8 cellular contexts compared by ENCODE assay signal in the genomic region with DNA sequence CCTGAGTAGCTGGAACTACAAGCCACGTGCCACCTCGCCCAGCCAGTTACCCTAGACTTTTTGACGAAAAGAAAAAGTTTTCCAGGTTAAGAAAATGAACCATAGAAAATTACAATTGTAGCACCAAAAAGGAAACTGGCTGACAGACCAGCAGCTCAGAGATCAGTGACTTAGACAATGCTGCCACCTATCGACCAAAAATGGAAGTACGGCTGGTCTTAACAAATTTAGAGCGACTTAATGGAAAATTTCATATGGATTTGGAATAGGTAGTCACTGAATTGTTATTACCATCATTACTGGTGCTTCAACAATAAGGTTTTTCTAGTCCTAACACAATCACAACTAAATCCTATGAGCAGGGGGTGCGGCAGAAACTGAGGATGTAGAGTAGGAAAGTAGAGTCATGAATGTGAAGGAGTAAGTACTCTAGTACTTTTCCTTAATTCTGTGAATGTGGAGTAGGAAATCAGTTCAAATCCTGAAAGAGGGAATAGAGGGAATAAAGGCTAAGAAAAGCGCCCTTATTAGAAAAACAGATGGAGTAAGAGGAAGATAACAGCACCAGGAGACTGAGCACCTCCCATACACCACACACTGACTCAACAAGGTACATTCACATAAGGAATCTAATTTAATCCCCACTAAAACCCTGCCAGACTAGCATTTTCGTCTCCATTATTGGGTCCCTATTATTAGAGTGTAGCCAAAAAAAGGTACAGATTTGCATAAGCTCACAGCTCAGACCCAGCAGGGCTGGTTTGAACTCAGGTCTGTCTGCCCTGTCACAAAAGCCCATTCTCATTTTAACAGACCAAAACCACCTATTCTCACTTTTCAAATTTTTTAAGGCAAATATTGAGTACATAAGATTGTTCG. TPM values are rescaled to one million over a fixed set of nuclear protein-coding genes. Genes with fewer than 3 reads are reported as not detected.
DNase-seq lines count a peak whose midpoint lies in the region; ATAC-seq, FAIRE-seq and TF ChIP-seq lines count a peak whose summit lies in the region.

No MANE protein-coding gene starts in this region.

- in situ Hi-C loops in HepG2 (cut with HindIII; ENCODE audit: extremely low pct_ligation_motif_present, low pct_unique_long_range_greater_than_20kb) = loop anchor here (5.0 to 25.0 kb wide), 2 partner anchors 191 to 456 kb away; no protein-coding TSS in a partner anchor

- no peak overlapping the region for H2AFZ ChIP-seq in HepG2 (ENCODE audit: low read length)

- DNase-seq in DMS153 (lab: John Stamatoyannopoulos, UW) = peak; percentile 52
- peak; percentile 68 for DNase-seq in HFFc6
- peak; percentile 10 for DNase-seq in NCI-H226
- peak; percentile 67 to 77 for DNase-seq in activated CD4-positive, alpha-beta T cell treated with anti-CD3 and anti-CD28 coated beads for 24 hours (ENCODE audit: low read depth in 2 of 2)
- peak; percentile 78 for DNase-seq in cerebellum (ENCODE audit: low spot score)
- DNase-seq in HepG2 (ENCODE audit: low spot score) = peak; percentile 59
- DNase-seq in stimulated activated CD4-positive, alpha-beta T cell treated with anti-CD3 and anti-CD28 coated beads, TNF-alpha, amount 100 ng/mL, for 1 hour (ENCODE audit: low read depth in 3 of 3, low spot score in 1 of 3) = peak; percentile 29 to 63 (median 60)

- peak; percentile 76; the same call in 1 of the 2 replicates for TF ChIP-seq RAD21 in HepG2 (CRISPR knock-in tag; IDR thresholded peaks at IDR 0.05)

- ATAC-seq in HepG2 (peak; percentile 60; the same call in 2 of the 3 replicates), GM18505 (IDR thresholded peaks at IDR 0.05; ENCODE audit: unreplicated experiment) (no peak)

- no peak overlapping the region for H3K4me3 Mint-ChIP-seq in HFFc6

- peaks cover 21% of the 10 kb centered on the region for H3K4me1 Mint-ChIP-seq in HFFc6 (ENCODE audit: low read depth)

- H3K4me2 ChIP-seq in HepG2 (ENCODE audit: low read depth, low read length) = no peak overlapping the region

- peak; percentile 93 for FAIRE-seq in HepG2 (lab: Jason Lieb, UNC)

- no peak overlapping the region for H3K27ac ChIP-seq in HepG2 (ENCODE audit: extremely low read length, insufficient read depth, low read length)

- TF ChIP-seq EP300 in HepG2 (IDR thresholded peaks at IDR 0.05; ENCODE audit: low read depth in 2 of 2, low read length in 2 of 2) = no peak
- no peak for TF ChIP-seq EP300 in HepG2 (CRISPR knock-in tag; IDR thresholded peaks at IDR 0.05; ENCODE audit: borderline replicate concordance)

- peaks cover 10% of the 10 kb centered on the region for H3K4me1 ChIP-seq in HepG2 (ENCODE audit: insufficient read depth, low read length)

- H3K79me2 ChIP-seq in HepG2 (ENCODE audit: insufficient read depth, low read length) = no peaks in the 10 kb centered on the region

- TF ChIP-seq POLR2A in HepG2 (IDR thresholded peaks at IDR 0.05; ENCODE audit: insufficient read depth in 1 of 2, low read depth in 2 of 2, low read length in 2 of 2) = no peak
- no peak for TF ChIP-seq POLR2A in GM18505 (IDR thresholded peaks at IDR 0.05; ENCODE audit: borderline replicate concordance, extremely low read depth, insufficient read depth, insufficient read length)

- no peaks in the 10 kb centered on the region for H3K36me3 ChIP-seq in HepG2 (replicated peaks in 1 of 2; ENCODE audit: control insufficient read depth in 1 of 2, insufficient read depth in 2 of 2, low read length in 2 of 2)

- no peak overlapping the region for H3K4me3 ChIP-seq in HepG2 (replicated peaks in 1 of 3; ENCODE audit: insufficient read depth in 1 of 3, low read depth in 2 of 3, low read length in 3 of 3)

- no peaks in the 10 kb centered on the region for H4K20me1 ChIP-seq in HepG2 (ENCODE audit: insufficient read depth, low read length)

- POLR2A ChIA-PET in HepG2 (lab: Yijun Ruan, JAX) = no interaction called here

- peaks cover 16% of the 10 kb centered on the region for H3K27me3 Mint-ChIP-seq in HFFc6 (ENCODE audit: insufficient read depth)

- peak; percentile 98 for TF ChIP-seq CTCF in HFFc6 (IDR thresholded peaks at IDR 0.05)
- peak; percentile 82 for TF ChIP-seq CTCF in HepG2 (CRISPR knock-in tag; IDR thresholded peaks at IDR 0.05)

- no peak overlapping the region for H3K27ac Mint-ChIP-seq in HFFc6

- no peak overlapping the region for H3K9ac ChIP-seq in HepG2 (ENCODE audit: insufficient read depth, low read depth, low read length)

- CTCF ChIA-PET in HepG2 (lab: Yijun Ruan, JAX; ENCODE audit: low intra/inter-chr PET ratio, low total read pairs) = interaction anchor here (0.9 to 3.7 kb wide), 5 partner anchors 186 to 225 kb away, joined by 3 to 34 read pairs (median 32); no protein-coding TSS in a partner anchor

- H3K36me3 Mint-ChIP-seq in HFFc6 (ENCODE audit: low read depth) = no peaks in the 10 kb centered on the region

- no TSS peak for BruUV-seq in HepG2 (replicated peaks; lab: Mats Ljungman, UMichigan)

- 0% methylated on average over 10 of the region's 10 CpGs for WGBS in HepG2 (ENCODE audit: low lambda C conversion rate)

- H3K9me3 ChIP-seq in HepG2 (ENCODE audit: low read length) = no peaks in the 10 kb centered on the region

- intact Hi-C loops in HepG2 (cut with micrococcal nuclease; ENCODE audit: unreplicated experiment) = loop anchor here (1.0 to 10.0 kb wide), 5 partner anchors 185 to 478 kb away; no protein-coding TSS in a partner anchor

- no peaks in the 10 kb centered on the region for H3K9me3 Mint-ChIP-seq in HFFc6

- H3K27me3 ChIP-seq in HepG2 (ENCODE audit: control insufficient read depth in 1 of 2, insufficient read depth in 2 of 2, low read length in 2 of 2) = no peaks in the 10 kb centered on the region

TF ChIP-seq in HepG2, 621 proteins besides CTCF, POLR2A, EP300 and RAD21 (continues in another document):
- no peak for TF ChIP-seq NR3C1 (CRISPR knock-in tag; IDR thresholded peaks at IDR 0.05)

RNA-seq across cellular contexts. Expression of a gene that starts 37.9 kb away (rescaled TPM):
- total RNA-seq in HFFc6 (2021; fragmentation: NEBNext Ultra II Directional; extraction: Animal tissue kit (Norgen Biotek cat#: 25700)) = 100 to 1,000 TPM; 183 to 203 (median 196) TPM
- total RNA-seq in cerebellum (112 TPM), HepG2 (2016; rRNA removed; fragmentation: Illumina TruSeq; extraction: Trizol) (34.3 and 59.7 TPM in 2 replicates)
- 11.6 and 14.9 TPM in 2 replicates for total RNA-seq in HepG2 (2016; cell fraction: cytosol; rRNA removed; fragmentation: Illumina TruSeq; extraction: Trizol; ENCODE audit: low read depth)
- total RNA-seq in HepG2 (2016; cell fraction: insoluble cytoplasmic fraction; rRNA removed; fragmentation: Illumina TruSeq; extraction: Trizol) = 39.1 and 57.7 TPM in 2 replicates
- total RNA-seq in HepG2 (2016; cell fraction: membrane; rRNA removed; fragmentation: Illumina TruSeq; extraction: Trizol) = 12.2 and 18.3 TPM in 2 replicates
- 32.4 and 38.4 TPM in 2 replicates for total RNA-seq in HepG2 (2016; cell fraction: nucleus; rRNA removed; fragmentation: Illumina TruSeq; extraction: Trizol)
- 54.7 and 61.2 TPM in 2 replicates for polyA plus RNA-seq in HepG2 (2011; rRNA removed)
- polyA plus RNA-seq in HepG2 (2011; cell fraction: cytosol; rRNA removed) = 57.4 and 63.3 TPM in 2 replicates
- polyA plus RNA-seq in HepG2 (2011; cell fraction: nucleus; rRNA removed) = 31.0 and 32.2 TPM in 2 replicates
- 28.7 and 43.7 TPM in 2 replicates for polyA plus RNA-seq in HepG2 (2012)
- 12.4 and 14.4 TPM in 2 replicates for polyA plus RNA-seq in HepG2 (2016; cell fraction: cytosol; fragmentation: Illumina TruSeq; extraction: Trizol; ENCODE audit: low read depth)
- 29.5 and 43.0 TPM in 2 replicates for polyA plus RNA-seq in HepG2 (2016; cell fraction: insoluble cytoplasmic fraction; fragmentation: Illumina TruSeq; extraction: Trizol; ENCODE audit: low read depth)
- polyA plus RNA-seq in HepG2 (2016; cell fraction: membrane; fragmentation: Illumina TruSeq; extraction: Trizol; ENCODE audit: low read depth) = 12.9 and 15.3 TPM in 2 replicates
- 45.3 and 49.9 TPM in 2 replicates for polyA plus RNA-seq in HepG2 (2016; cell fraction: nucleus; fragmentation: Illumina TruSeq; extraction: Trizol; ENCODE audit: insufficient read depth, low read depth)
- polyA minus RNA-seq in HepG2 (2011; rRNA and poly(A)+ RNA removed; ENCODE audit: low replicate concordance) = 38.9 and 110 TPM in 2 replicates
- polyA minus RNA-seq in HepG2 (2011; cell fraction: cytosol; rRNA and poly(A)+ RNA removed) = 16.2 and 23.4 TPM in 2 replicates
- polyA minus RNA-seq in HepG2 (2011; cell fraction: nucleus; rRNA and poly(A)+ RNA removed) = 25.5 and 28.5 TPM in 2 replicates

RNA-seq across cellular contexts. Expression of a gene that starts 49.4 kb away (rescaled TPM):
- total RNA-seq in HFFc6 (2021; fragmentation: NEBNext Ultra II Directional; extraction: Animal tissue kit (Norgen Biotek cat#: 25700)) = not detected
- total RNA-seq in cerebellum (not detected), HepG2 (2016; rRNA removed; fragmentation: Illumina TruSeq; extraction: Trizol) (not detected in 2 replicates)
- not detected in 2 replicates for total RNA-seq in HepG2 (2016; cell fraction: cytosol; rRNA removed; fragmentation: Illumina TruSeq; extraction: Trizol; ENCODE audit: low read depth)
- not detected in 2 replicates for total RNA-seq in HepG2 (2016; cell fraction: insoluble cytoplasmic fraction; rRNA removed; fragmentation: Illumina TruSeq; extraction: Trizol)
- total RNA-seq in HepG2 (2016; cell fraction: membrane; rRNA removed; fragmentation: Illumina TruSeq; extraction: Trizol) = not detected in 2 replicates
- total RNA-seq in HepG2 (2016; cell fraction: nucleus; rRNA removed; fragmentation: Illumina TruSeq; extraction: Trizol) = not detected in 2 replicates
- polyA plus RNA-seq in HepG2 (2011; rRNA removed) = not detected in 2 replicates
- not detected in 2 replicates for polyA plus RNA-seq in HepG2 (2011; cell fraction: cytosol; rRNA removed)
- not detected in 2 replicates for polyA plus RNA-seq in HepG2 (2011; cell fraction: nucleus; rRNA removed)
- not detected in 2 replicates for polyA plus RNA-seq in HepG2 (2012)
- polyA plus RNA-seq in HepG2 (2016; cell fraction: cytosol; fragmentation: Illumina TruSeq; extraction: Trizol; ENCODE audit: low read depth) = not detected in 2 replicates
- polyA plus RNA-seq in HepG2 (2016; cell fraction: insoluble cytoplasmic fraction; fragmentation: Illumina TruSeq; extraction: Trizol; ENCODE audit: low read depth) = not detected in 2 replicates
- not detected in 2 replicates for polyA plus RNA-seq in HepG2 (2016; cell fraction: membrane; fragmentation: Illumina TruSeq; extraction: Trizol; ENCODE audit: low read depth)
- not detected in 2 replicates for polyA plus RNA-seq in HepG2 (2016; cell fraction: nucleus; fragmentation: Illumina TruSeq; extraction: Trizol; ENCODE audit: insufficient read depth, low read depth)
- not detected in 2 replicates for polyA minus RNA-seq in HepG2 (2011; rRNA and poly(A)+ RNA removed; ENCODE audit: low replicate concordance)
- polyA minus RNA-seq in HepG2 (2011; cell fraction: cytosol; rRNA and poly(A)+ RNA removed) = not detected in 2 replicates
- polyA minus RNA-seq in HepG2 (2011; cell fraction: nucleus; rRNA and poly(A)+ RNA removed) = not detected in 2 replicates

Comparison
In these comparisons a context has a peak if more than half of its experiments do, and no peak if none do; other contexts are left out.
1. DNase-seq: peak in every context shown above with its lines; median percentile 78 in cerebellum; 72 in activated CD4-positive, alpha-beta T cell treated with anti-CD3 and anti-CD28 coated beads for 24 hours; 68 in HFFc6; 60 in stimulated activated CD4-positive, alpha-beta T cell treated with anti-CD3 and anti-CD28 coated beads, TNF-alpha, amount 100 ng/mL, for 1 hour; 59 in HepG2; 52 in DMS153; 10 in NCI-H226.